ENCODE assay signal across 8 cellular contexts in genomic region chr11:47766363-47767227, GRCh38. TPM values are rescaled to one million over a fixed set of nuclear protein-coding genes. Genes with fewer than 3 reads are reported as not detected.
DNase-seq lines count a peak whose midpoint lies in the region; ATAC-seq and TF ChIP-seq lines count a peak whose summit lies in the region.

No MANE protein-coding gene starts in this region.

- H3K4me1 ChIP-seq in RWPE2 (ENCODE audit: insufficient read depth, poor library complexity, severe bottlenecking) (peaks cover 12% of the 10 kb centered on the region), osteoblast (ENCODE audit: insufficient read depth, low read length) (peaks cover 14% of the 10 kb centered on the region)

- H3K27me3 ChIP-seq in RWPE2 (ENCODE audit: insufficient read depth, poor library complexity, severe bottlenecking): no peaks in the 10 kb centered on the region
- H3K27me3 ChIP-seq in osteoblast (ENCODE audit: insufficient read depth, low read length): no peaks in the 10 kb centered on the region

- H3K9me3 ChIP-seq in RWPE2 (ENCODE audit: severe bottlenecking) (no peaks in the 10 kb centered on the region), osteoblast (ENCODE audit: low read depth, low read length) (no peaks in the 10 kb centered on the region)

- peak overlapping the region; percentile 84 for H2AFZ ChIP-seq in osteoblast (ENCODE audit: low read length)

- peaks cover 45% of the 10 kb centered on the region for H3K36me3 ChIP-seq in RWPE2 (ENCODE audit: low read depth)
- H3K36me3 ChIP-seq in osteoblast (ENCODE audit: insufficient read depth, low read length): peaks cover 32% of the 10 kb centered on the region

- H3K4me3 ChIP-seq in RWPE2 (ENCODE audit: severe bottlenecking) (peak overlapping the region; percentile 77), osteoblast (ENCODE audit: insufficient read depth, low read length) (peak overlapping the region; percentile 95)

- H3K27ac Mint-ChIP-seq in activated naive CD4-positive, alpha-beta T cell treated with anti-CD3 and anti-CD28 coated beads for 36 hours: peak overlapping the region; percentile 100

- ATAC-seq in GM19328 (IDR thresholded peaks at IDR 0.05; ENCODE audit: unreplicated experiment): peak; percentile 37
- ATAC-seq in HG03469 (IDR thresholded peaks at IDR 0.05; ENCODE audit: unreplicated experiment): peak; percentile 23
- peak; percentile 4 for ATAC-seq in RWPE2 (ENCODE audit: low read depth)

- no peaks in the 10 kb centered on the region for H3K27me3 Mint-ChIP-seq in activated naive CD4-positive, alpha-beta T cell treated with anti-CD3 and anti-CD28 coated beads for 36 hours (ENCODE audit: low read depth)

- peak overlapping the region; percentile 87 for H3K27ac ChIP-seq in RWPE2 (ENCODE audit: poor library complexity, severe bottlenecking)
- peak overlapping the region; percentile 99 for H3K27ac ChIP-seq in osteoblast (ENCODE audit: low read depth, low read length)
- peak overlapping the region; percentile 100 for H3K27ac ChIP-seq in temporal lobe (ENCODE audit: low read depth, low read length)

- H3K4me2 ChIP-seq in osteoblast (ENCODE audit: insufficient read depth, low read length): peak overlapping the region; percentile 86

- DNase-seq in CD1c-positive myeloid dendritic cell (ENCODE audit: extremely low spot score) (peak; percentile 79), RWPE2 (ENCODE audit: low spot score) (no peak), globus pallidus (ENCODE audit: low spot score) (peak; percentile 66), osteoblast (ENCODE audit: insufficient read length, low spot score, missing footprints) (peak; percentile 62)
- DNase-seq in activated naive CD4-positive, alpha-beta T cell treated with anti-CD3 and anti-CD28 coated beads for 36 hours: peak; percentile 85

- peak overlapping the region; percentile 99 for H3K4me3 Mint-ChIP-seq in activated naive CD4-positive, alpha-beta T cell treated with anti-CD3 and anti-CD28 coated beads for 36 hours

- no peak for TF ChIP-seq CTCF in RWPE2 (IDR thresholded peaks at IDR 0.05; ENCODE audit: poor library complexity, severe bottlenecking)
- no peak for TF ChIP-seq CTCF in osteoblast (IDR thresholded peaks at IDR 0.05; ENCODE audit: extremely low read depth, low read depth, low read length)

- H4K20me1 ChIP-seq in osteoblast (ENCODE audit: insufficient read depth, low read length): peaks cover 28% of the 10 kb centered on the region

- no peaks in the 10 kb centered on the region for H3K9me3 Mint-ChIP-seq in activated naive CD4-positive, alpha-beta T cell treated with anti-CD3 and anti-CD28 coated beads for 36 hours

- H3K79me2 ChIP-seq in osteoblast (ENCODE audit: insufficient read depth, low read length): peaks cover 54% of the 10 kb centered on the region

- peaks cover 31% of the 10 kb centered on the region for H3K36me3 Mint-ChIP-seq in activated naive CD4-positive, alpha-beta T cell treated with anti-CD3 and anti-CD28 coated beads for 36 hours (ENCODE audit: low read depth)

- CTCF ChIA-PET in activated naive CD4-positive, alpha-beta T cell treated with anti-CD3 and anti-CD28 coated beads for 36 hours (lab: Charles Lee): interaction anchor here (0.6 to 0.7 kb wide), 3 partner anchors 12 to 340 kb away, joined by 3 read pairs; no protein-coding TSS in a partner anchor

- intact Hi-C loops in activated naive CD4-positive, alpha-beta T cell treated with anti-CD3 and anti-CD28 coated beads for 36 hours (cut with micrococcal nuclease): loop anchor here (1.0 to 5.0 kb wide), 19 partner anchors 31 to 1849 kb away; partner anchors contain the start of genes AGBL2, ARHGAP1, CELF1 and DDB2

- H3K4me1 Mint-ChIP-seq in activated naive CD4-positive, alpha-beta T cell treated with anti-CD3 and anti-CD28 coated beads for 36 hours (ENCODE audit: low read depth): peaks cover 18% of the 10 kb centered on the region

RNA-seq across cellular contexts. Expression of gene FNBP4, which starts 0.5 kb away (rescaled TPM):
- total RNA-seq in activated naive CD4-positive, alpha-beta T cell treated with anti-CD3 and anti-CD28 coated beads for 36 hours: 100 to 1,000 TPM; 123 to 127 TPM
- total RNA-seq in osteoblast (126 and 130 TPM in 2 replicates), temporal lobe (74.7 TPM)

RNA-seq across cellular contexts. Expression of gene AGBL2, which starts 51.4 kb away (rescaled TPM):
- 1 to 10 TPM; 1.3 to 2.2 TPM for total RNA-seq in activated naive CD4-positive, alpha-beta T cell treated with anti-CD3 and anti-CD28 coated beads for 36 hours
- total RNA-seq in osteoblast (2.2 and 2.4 TPM in 2 replicates), temporal lobe (0.25 TPM)
